32 cellular contexts compared by ENCODE assay signal in the genomic region with DNA sequence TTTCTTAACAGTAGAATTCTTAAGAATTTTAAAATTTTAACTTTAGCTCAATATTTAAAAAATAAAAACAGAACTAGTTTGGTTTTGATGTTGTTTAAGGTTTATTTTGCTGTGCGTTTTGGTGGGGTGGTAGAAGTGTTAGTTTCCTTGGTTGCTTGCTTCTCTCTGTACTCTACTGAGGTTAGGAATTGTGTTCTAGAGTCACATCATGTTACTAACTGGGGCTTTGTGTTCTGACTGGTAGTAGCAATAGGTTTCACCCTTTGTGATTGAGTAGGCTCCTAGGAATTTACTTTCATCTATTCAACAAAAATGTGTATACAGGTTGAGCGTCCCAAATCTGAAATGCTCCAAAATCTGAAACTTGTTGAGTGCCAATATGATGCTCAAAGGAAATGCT.
"Had no signal": no experiment of that assay in that cellular context is flagged by ENCODE, and none has a peak within 500 bp of the region (broad histone marks: within the 10 kb centered on the region; RNA-seq: fewer than 3 reads in every experiment).

No MANE protein-coding gene starts in this region.

- H3K36me3 ChIP-seq: ascending aorta, brain microvascular endothelial cell, breast epithelium had no signal

- H3K27ac Mint-ChIP-seq: activated CD4-positive, alpha-beta memory T cell treated with anti-CD3 and anti-CD28 coated beads for 36 hours; activated CD4-positive, alpha-beta T cell treated with anti-CD3 and anti-CD28 coated beads, Interleukin-2, amount 10 ng/mL, durations not matched to agents 24 days and 14 days; activated CD8-positive, alpha-beta T cell treated with anti-CD3 and anti-CD28 coated beads for 36 hours; activated naive CD4-positive, alpha-beta T cell treated with anti-CD3 and anti-CD28 coated beads, Interleukin-2, amount 10 ng/mL, durations not matched to agents 7 days and 5 days; activated naive CD4-positive, alpha-beta T cell treated with anti-CD3 and anti-CD28 coated beads, Interleukin-2, amount 50 U/mL, for 72 hours; activated naive CD8-positive, alpha-beta T cell treated with anti-CD3 and anti-CD28 coated beads for 36 hours; activated T-cell treated with anti-CD3 and anti-CD28 coated beads, Interleukin-2, amount 50 U/mL, for 72 hours; activated T-helper 1 cell treated with anti-CD3 and anti-CD28 coated beads, Interleukin-12 subunit alpha, Interleukin-12 subunit beta, Interleukin-2, Interleukin-4 antibody, amounts not matched to agents 30 ng/mL and 10 ng/mL and 1 ng/mL, durations not matched to agents 14 hours and 24 hours and 36 hours; T-cell had no signal

- H3K27me3 Mint-ChIP-seq: activated B cell treated with CpG ODN at 0.5 μM for 24 hours; activated CD4-positive, alpha-beta memory T cell treated with anti-CD3 and anti-CD28 coated beads for 36 hours; activated CD4-positive, alpha-beta T cell treated with anti-CD3 and anti-CD28 coated beads, Interleukin-2, amount 10 ng/mL, durations not matched to agents 24 days and 14 days; activated CD8-positive, alpha-beta T cell treated with anti-CD3 and anti-CD28 coated beads for 36 hours; activated naive CD4-positive, alpha-beta T cell treated with anti-CD3 and anti-CD28 coated beads, Interleukin-2, amount 10 ng/mL, durations not matched to agents 7 days and 5 days; activated naive CD8-positive, alpha-beta T cell treated with anti-CD3 and anti-CD28 coated beads for 36 hours; activated T-helper 17 cell treated with anti-CD3 and anti-CD28 coated beads, Interleukin-2, amount 50 U/mL, for 72 hours; T-cell; T-helper 17 cell had no signal

- DNase-seq: activated B cell treated with CpG ODN at 0.5 μM for 24 hours; activated CD4-positive, alpha-beta memory T cell treated with anti-CD3 and anti-CD28 coated beads for 36 hours; activated CD4-positive, alpha-beta T cell treated with anti-CD3 and anti-CD28 coated beads for 4 hours; activated CD4-positive, alpha-beta T cell treated with anti-CD3 and anti-CD28 coated beads, Interleukin-2, amount 10 ng/mL, durations not matched to agents 24 days and 14 days; activated CD4-positive, alpha-beta T cell treated with anti-CD3 and anti-CD28 coated beads, Interleukin-2, amount 50 U/mL, for 1 hour; activated CD4-positive, alpha-beta T cell treated with anti-CD3 and anti-CD28 coated beads, Interleukin-2, amount 50 U/mL, for 4 hours; activated CD4-positive, CD25-positive, alpha-beta regulatory T cell treated with anti-CD3 and anti-CD28 coated beads, Interleukin-2, amount 50 U/mL, for 72 hours; activated CD8-positive, alpha-beta memory T cell treated with anti-CD3 and anti-CD28 coated beads, Interleukin-2, amount 50 U/mL, for 4 hours; activated CD8-positive, alpha-beta T cell treated with anti-CD3 and anti-CD28 coated beads for 36 hours; activated effector memory CD4-positive, alpha-beta T cell treated with anti-CD3 and anti-CD28 coated beads, Interleukin-2, amount 50 U/mL, for 16 hours; activated gamma-delta T cell treated with Interleukin-2 at 50 U/mL for 16 hours; activated naive CD4-positive, alpha-beta T cell; activated naive CD4-positive, alpha-beta T cell treated with anti-CD3 and anti-CD28 coated beads, Interleukin-2, amount 10 ng/mL, durations not matched to agents 7 days and 5 days; activated naive CD8-positive, alpha-beta T cell treated with anti-CD3 and anti-CD28 coated beads for 36 hours; activated T-cell treated with anti-CD3 and anti-CD28 coated beads for 4 hours; activated T-cell treated with anti-CD3 and anti-CD28 coated beads, Interleukin-2, amount 50 U/mL, for 1 hour; activated T-cell treated with anti-CD3 and anti-CD28 coated beads, Interleukin-2, amount 50 U/mL, for 4 hours; activated T-cell treated with anti-CD3 and anti-CD28 coated beads, Interleukin-2, amount 50 U/mL, for 72 hours; amygdala; anterior cingulate cortex; body of pancreas; brain microvascular endothelial cell; central memory CD4-positive, alpha-beta T cell; T-cell; T-helper 17 cell; T1000 had no signal

- H3K27ac ChIP-seq: ascending aorta, body of pancreas, brain microvascular endothelial cell, breast epithelium, VCaP had no signal

- H3K9me3 ChIP-seq: ascending aorta, body of pancreas, breast epithelium had no signal

- H3K27me3 ChIP-seq: ascending aorta, body of pancreas, brain microvascular endothelial cell, breast epithelium had no signal

- H3K4me1 ChIP-seq: body of pancreas, breast epithelium had no signal

- H3K9me3 Mint-ChIP-seq: activated CD4-positive, alpha-beta memory T cell treated with anti-CD3 and anti-CD28 coated beads for 36 hours; activated CD4-positive, alpha-beta T cell treated with anti-CD3 and anti-CD28 coated beads, Interleukin-2, amount 10 ng/mL, durations not matched to agents 24 days and 14 days; activated naive CD4-positive, alpha-beta T cell treated with anti-CD3 and anti-CD28 coated beads, Interleukin-2, amount 10 ng/mL, durations not matched to agents 7 days and 5 days; activated naive CD4-positive, alpha-beta T cell treated with anti-CD3 and anti-CD28 coated beads, Interleukin-2, amount 50 U/mL, for 72 hours; activated naive CD8-positive, alpha-beta T cell treated with anti-CD3 and anti-CD28 coated beads for 36 hours; activated T-cell treated with anti-CD3 and anti-CD28 coated beads, Interleukin-2, amount 50 U/mL, for 4 hours; activated T-cell treated with anti-CD3 and anti-CD28 coated beads, Interleukin-2, amount 50 U/mL, for 72 hours; activated T-helper 1 cell treated with anti-CD3 and anti-CD28 coated beads, Interleukin-12 subunit alpha, Interleukin-12 subunit beta, Interleukin-2, Interleukin-4 antibody, amounts not matched to agents 30 ng/mL and 10 ng/mL and 1 ng/mL, durations not matched to agents 14 hours and 24 hours and 36 hours; activated T-helper 17 cell treated with anti-CD3 and anti-CD28 coated beads, Interleukin-2, amount 50 U/mL, for 72 hours; T-cell had no signal

- H3K4me1 Mint-ChIP-seq: activated naive CD4-positive, alpha-beta T cell treated with anti-CD3 and anti-CD28 coated beads, Interleukin-2, amount 10 ng/mL, durations not matched to agents 7 days and 5 days had no signal

- H3K4me3 Mint-ChIP-seq: activated B cell treated with CpG ODN at 0.5 μM for 24 hours; activated CD4-positive, alpha-beta memory T cell treated with anti-CD3 and anti-CD28 coated beads for 36 hours; activated CD4-positive, alpha-beta T cell treated with anti-CD3 and anti-CD28 coated beads, Interleukin-2, amount 10 ng/mL, durations not matched to agents 24 days and 14 days; activated CD8-positive, alpha-beta T cell treated with anti-CD3 and anti-CD28 coated beads for 36 hours; activated naive CD4-positive, alpha-beta T cell treated with anti-CD3 and anti-CD28 coated beads, Interleukin-2, amount 10 ng/mL, durations not matched to agents 7 days and 5 days; activated naive CD8-positive, alpha-beta T cell treated with anti-CD3 and anti-CD28 coated beads for 36 hours; activated T-cell treated with anti-CD3 and anti-CD28 coated beads, Interleukin-2, amount 50 U/mL, for 4 hours; activated T-cell treated with anti-CD3 and anti-CD28 coated beads, Interleukin-2, amount 50 U/mL, for 72 hours; activated T-helper 1 cell treated with anti-CD3 and anti-CD28 coated beads, Interleukin-12 subunit alpha, Interleukin-12 subunit beta, Interleukin-2, Interleukin-4 antibody, amounts not matched to agents 30 ng/mL and 10 ng/mL and 1 ng/mL, durations not matched to agents 14 hours and 24 hours and 36 hours; activated T-helper 17 cell treated with anti-CD3 and anti-CD28 coated beads, Interleukin-2, amount 50 U/mL, for 72 hours; T-cell; T-helper 17 cell had no signal

- ATAC-seq: activated CD8-positive, alpha-beta T cell treated with anti-CD3 and anti-CD28 coated beads for 36 hours; activated T-cell treated with anti-CD3 and anti-CD28 coated beads, Interleukin-2, amount 50 U/mL, for 4 hours; activated T-cell treated with anti-CD3 and anti-CD28 coated beads, Interleukin-2, amount 50 U/mL, for 72 hours; activated T-helper 17 cell treated with anti-CD3 and anti-CD28 coated beads, Interleukin-2, amount 50 U/mL, for 72 hours; body of pancreas; T-cell; T-helper 17 cell had no signal

- H3K4me3 ChIP-seq: ascending aorta, body of pancreas, breast epithelium had no signal
